Comparison of ENCODE assay signal across 8 cellular contexts in the genomic region with DNA sequence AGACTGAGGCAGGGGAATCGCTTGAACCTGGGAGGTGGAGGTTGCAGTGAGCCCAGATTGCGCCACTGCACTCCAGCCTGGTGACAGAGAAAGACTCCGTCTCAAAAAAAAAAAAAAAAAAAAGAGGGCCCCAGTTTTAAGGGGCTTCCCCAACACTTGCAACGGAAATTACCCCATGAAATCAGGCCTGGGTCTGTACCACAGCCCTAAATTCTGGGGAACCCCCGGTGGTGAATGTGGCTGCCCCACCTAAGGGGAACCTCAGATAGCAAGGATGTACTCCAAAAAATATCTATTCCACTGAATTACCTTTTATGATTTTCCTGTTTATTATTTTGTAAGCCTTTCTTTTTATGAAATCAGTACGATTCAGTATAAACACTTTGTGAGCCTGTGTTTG. TPM values are rescaled to one million over a fixed set of nuclear protein-coding genes. Genes with fewer than 3 reads are reported as not detected.
A peak's percentile ranks its signal among the peaks of the same experiment; 100 is the strongest.
DNase-seq lines count a peak whose midpoint lies in the region; ATAC-seq and TF ChIP-seq lines count a peak whose summit lies in the region.
"Not testable (repeated sequence)": the region's sequence is repeated elsewhere in the genome, so short reads cannot be mapped to it uniquely, and the experiment has no call there.

No MANE protein-coding gene starts in this region.

- not testable (repeated sequence) for H3K27ac Mint-ChIP-seq in CD4-positive, alpha-beta T cell; activated CD4-positive, alpha-beta T cell treated with anti-CD3 and anti-CD28 coated beads, Interleukin-2, amount 10 ng/mL, durations not matched to agents 24 days and 14 days; central memory CD8-positive, alpha-beta T cell (ENCODE audit: low read depth)
- peak overlapping the region in 3 of 9 donors; percentile 56 to 80 (median 58) for H3K27ac Mint-ChIP-seq in naive thymus-derived CD4-positive, alpha-beta T cell

- DNase-seq in CD4-positive, alpha-beta T cell = peak in 3 of 10 experiments; percentile 10 to 22 (median 21)
- DNase-seq in T-helper 2 cell = peak in 3 of 5 experiments; percentile 47 to 80 (median 58)
- DNase-seq in activated CD4-positive, alpha-beta T cell treated with anti-CD3 and anti-CD28 coated beads, Interleukin-2, amount 10 ng/mL, durations not matched to agents 24 days and 14 days = peak; percentile 62
- peak; percentile 76 for DNase-seq in activated effector memory CD4-positive, alpha-beta T cell treated with anti-CD3 and anti-CD28 coated beads, Interleukin-2, amount 50 U/mL, for 16 hours
- not testable (repeated sequence) for DNase-seq in central memory CD8-positive, alpha-beta T cell (ENCODE audit: low spot score in 2 of 2)
- DNase-seq in naive thymus-derived CD4-positive, alpha-beta T cell = peak in 2 of 9 donors; percentile 23 to 35
- DNase-seq in stimulated activated naive CD4-positive, alpha-beta T cell treated with Interleukin-2 at 50 U/mL for 16 hours (lab: John Stamatoyannopoulos, UW) = peak; percentile 5

- H3K27me3 ChIP-seq in CD4-positive, alpha-beta T cell (ENCODE audit: control insufficient read depth, insufficient read depth, low read length); naive thymus-derived CD4-positive, alpha-beta T cell (ENCODE audit: control insufficient read depth in 2 of 2, insufficient read depth in 2 of 2, low read length in 2 of 2): not testable (repeated sequence)

- POLR2A ChIA-PET in CD4-positive, alpha-beta T cell (lab: Charles Lee); naive thymus-derived CD4-positive, alpha-beta T cell (lab: Charles Lee): not testable (repeated sequence)

- H3K4me1 Mint-ChIP-seq in CD4-positive, alpha-beta T cell (ENCODE audit: low read depth) = peaks cover 10% of the 10 kb centered on the region
- H3K4me1 Mint-ChIP-seq in activated CD4-positive, alpha-beta T cell treated with anti-CD3 and anti-CD28 coated beads, Interleukin-2, amount 10 ng/mL, durations not matched to agents 24 days and 14 days = peaks cover 29% of the 10 kb centered on the region
- peaks cover 18% of the 10 kb centered on the region for H3K4me1 Mint-ChIP-seq in central memory CD8-positive, alpha-beta T cell
- peaks cover 0 to 38% (median 16%) of the 10 kb centered on the region in 7 donors for H3K4me1 Mint-ChIP-seq in naive thymus-derived CD4-positive, alpha-beta T cell

- peak overlapping the region; percentile 29 for H3K27ac ChIP-seq in CD4-positive, alpha-beta T cell (ENCODE audit: low read depth, low read length)
- H3K27ac ChIP-seq in naive thymus-derived CD4-positive, alpha-beta T cell (ENCODE audit: low read depth, low read length) = not testable (repeated sequence)

- H3K36me3 ChIP-seq in naive thymus-derived CD4-positive, alpha-beta T cell (ENCODE audit: control insufficient read depth in 2 of 3, insufficient read depth in 3 of 3, low read length in 3 of 3) = not testable (repeated sequence)

- H3K9me3 Mint-ChIP-seq in CD4-positive, alpha-beta T cell; activated CD4-positive, alpha-beta T cell treated with anti-CD3 and anti-CD28 coated beads, Interleukin-2, amount 10 ng/mL, durations not matched to agents 24 days and 14 days; central memory CD8-positive, alpha-beta T cell; naive thymus-derived CD4-positive, alpha-beta T cell: not testable (repeated sequence)

- ATAC-seq in CD4-positive, alpha-beta T cell (ENCODE audit: poor library complexity) = peak; percentile 64
- peak; percentile 69 for ATAC-seq in GM18868 (IDR thresholded peaks at IDR 0.05; ENCODE audit: unreplicated experiment)
- peak; percentile 28 for ATAC-seq in central memory CD8-positive, alpha-beta T cell (replicated peaks; ENCODE audit: extremely low read depth, poor library complexity, severe bottlenecking)
- peak; percentile 77 for ATAC-seq in naive thymus-derived CD4-positive, alpha-beta T cell

- H3K4me3 Mint-ChIP-seq in CD4-positive, alpha-beta T cell; activated CD4-positive, alpha-beta T cell treated with anti-CD3 and anti-CD28 coated beads, Interleukin-2, amount 10 ng/mL, durations not matched to agents 24 days and 14 days; central memory CD8-positive, alpha-beta T cell; naive thymus-derived CD4-positive, alpha-beta T cell: not testable (repeated sequence)

- not testable (repeated sequence) for H3K4me3 ChIP-seq in naive thymus-derived CD4-positive, alpha-beta T cell (ENCODE audit: low read length)

- H3K4me1 ChIP-seq in naive thymus-derived CD4-positive, alpha-beta T cell (ENCODE audit: control insufficient read depth in 2 of 2, insufficient read depth in 2 of 2, low read length in 2 of 2) = not testable (repeated sequence)

- H3K9me3 ChIP-seq in CD4-positive, alpha-beta T cell (ENCODE audit: control insufficient read depth, low read length); naive thymus-derived CD4-positive, alpha-beta T cell (ENCODE audit: control insufficient read depth in 2 of 3, low read length in 3 of 3): not testable (repeated sequence)

- intact Hi-C loops in CD4-positive, alpha-beta T cell (cut with DNase I, micrococcal nuclease); activated CD4-positive, alpha-beta T cell treated with anti-CD3 and anti-CD28 coated beads, Interleukin-2, amount 10 ng/mL, durations not matched to agents 24 days and 14 days (cut with micrococcal nuclease): not testable (repeated sequence)
- intact Hi-C loops in naive thymus-derived CD4-positive, alpha-beta T cell (cut with micrococcal nuclease) = loop anchor here in 1 of 2 donors (5.0 kb wide), 1 partner anchor 180 kb away; the partner anchor contains the start of gene NUP133

- CTCF ChIA-PET in CD4-positive, alpha-beta T cell (lab: Charles Lee); naive thymus-derived CD4-positive, alpha-beta T cell (lab: Charles Lee): not testable (repeated sequence)

- peaks cover 41% of the 10 kb centered on the region for H3K36me3 Mint-ChIP-seq in CD4-positive, alpha-beta T cell (ENCODE audit: low read depth)
- peaks cover 40% of the 10 kb centered on the region for H3K36me3 Mint-ChIP-seq in activated CD4-positive, alpha-beta T cell treated with anti-CD3 and anti-CD28 coated beads, Interleukin-2, amount 10 ng/mL, durations not matched to agents 24 days and 14 days (ENCODE audit: low read depth)
- not testable (repeated sequence) for H3K36me3 Mint-ChIP-seq in central memory CD8-positive, alpha-beta T cell (ENCODE audit: insufficient read depth)
- H3K36me3 Mint-ChIP-seq in naive thymus-derived CD4-positive, alpha-beta T cell = peaks cover 3 to 31% (median 12%) of the 10 kb centered on the region in 5 donors

- H3K27me3 Mint-ChIP-seq in CD4-positive, alpha-beta T cell; activated CD4-positive, alpha-beta T cell treated with anti-CD3 and anti-CD28 coated beads, Interleukin-2, amount 10 ng/mL, durations not matched to agents 24 days and 14 days; central memory CD8-positive, alpha-beta T cell; naive thymus-derived CD4-positive, alpha-beta T cell: not testable (repeated sequence)

- TF ChIP-seq CTCF in CD4-positive, alpha-beta T cell (IDR thresholded peaks at IDR 0.05) = not testable (repeated sequence)

RNA-seq across cellular contexts. Expression of gene CCSAP, which starts 15.1 kb away (rescaled TPM):
- total RNA-seq in CD4-positive, alpha-beta T cell = 10 to 100 TPM; 14.3 to 15.2 TPM
- 12.3 and 12.6 TPM in 2 replicates for total RNA-seq in activated CD4-positive, alpha-beta T cell treated with anti-CD3 and anti-CD28 coated beads, Interleukin-2, amount 10 ng/mL, durations not matched to agents 24 days and 14 days
- 10 to 100 TPM; 10.7 to 13.9 (median 13.4) TPM for total RNA-seq in naive thymus-derived CD4-positive, alpha-beta T cell
- 1 to 10 TPM; 1.1 to 2.5 TPM for polyA plus RNA-seq in naive thymus-derived CD4-positive, alpha-beta T cell

RNA-seq across cellular contexts. Expression of gene RAB4A, which starts 56.9 kb away (rescaled TPM):
- total RNA-seq in CD4-positive, alpha-beta T cell = 10 to 100 TPM; 26.7 to 28.7 TPM
- 30.7 and 34.8 TPM in 2 replicates for total RNA-seq in activated CD4-positive, alpha-beta T cell treated with anti-CD3 and anti-CD28 coated beads, Interleukin-2, amount 10 ng/mL, durations not matched to agents 24 days and 14 days
- 10 to 100 TPM; 24.0 to 47.9 (median 36.9) TPM for total RNA-seq in naive thymus-derived CD4-positive, alpha-beta T cell
- polyA plus RNA-seq in naive thymus-derived CD4-positive, alpha-beta T cell = 10 to 100 TPM in 1 of 2 donors, 1 to 10 TPM in 1; 9.6 to 11.0 TPM
